ENCODE assay signal across 20 cellular contexts in genomic region chr16:57048095-57048494, GRCh38. TPM values are rescaled to one million over a fixed set of nuclear protein-coding genes. Genes with fewer than 3 reads are reported as not detected.
DNase-seq lines count a peak whose midpoint lies in the region; ATAC-seq and TF ChIP-seq lines count a peak whose summit lies in the region.
"Had no signal": no experiment of that assay in that cellular context is flagged by ENCODE, and none has a peak within 500 bp of the region (broad histone marks: within the 10 kb centered on the region; RNA-seq: fewer than 3 reads in every experiment).

No MANE protein-coding gene starts in this region.

- H3K27ac ChIP-seq in MM.1S (ENCODE audit: low read length) = no peak overlapping the region
- H3K27ac ChIP-seq: ascending aorta, uterus had no signal

- H3K27me3 Mint-ChIP-seq in activated T-cell treated with anti-CD3 and anti-CD28 coated beads, Interleukin-2, amount 50 U/mL, for 72 hours (ENCODE audit: low read depth) = no peaks in the 10 kb centered on the region
- no peaks in the 10 kb centered on the region for H3K27me3 Mint-ChIP-seq in activated naive CD8-positive, alpha-beta T cell treated with anti-CD3 and anti-CD28 coated beads for 36 hours
- H3K27me3 Mint-ChIP-seq in stimulated activated memory B cell treated with anti-CD40 and anti-IgM and Interleukin-4, amounts not matched to agents 10 μg/mL and 1 μg/mL and 100 μg/mL, for 72 hours = no peaks in the 10 kb centered on the region

- peaks cover 11 to 46% of the 10 kb centered on the region in 2 donors for H3K36me3 Mint-ChIP-seq in activated T-cell treated with anti-CD3 and anti-CD28 coated beads, Interleukin-2, amount 50 U/mL, for 72 hours (ENCODE audit: insufficient read depth in 2 of 2)
- H3K36me3 Mint-ChIP-seq in activated naive CD8-positive, alpha-beta T cell treated with anti-CD3 and anti-CD28 coated beads for 36 hours = peaks cover 65% of the 10 kb centered on the region
- peaks cover 79% of the 10 kb centered on the region for H3K36me3 Mint-ChIP-seq in stimulated activated memory B cell treated with anti-CD40 and anti-IgM and Interleukin-4, amounts not matched to agents 10 μg/mL and 1 μg/mL and 100 μg/mL, for 72 hours

- DNase-seq in activated T-cell treated with anti-CD3 and anti-CD28 coated beads, Interleukin-2, amount 50 U/mL, for 72 hours = no peak
- no peak for DNase-seq in activated T-cell treated with anti-CD3 and anti-CD28 coated beads, Interleukin-2, amount 50 U/mL, for 48 hours
- peak; percentile 25 for DNase-seq in MM.1S
- DNase-seq in activated naive CD8-positive, alpha-beta T cell treated with anti-CD3 and anti-CD28 coated beads for 36 hours = no peak
- DNase-seq in globus pallidus (ENCODE audit: low spot score) = no peak
- DNase-seq in GF-D8 (lab: John Stamatoyannopoulos, UW) = no peak
- DNase-seq: effector CD4-positive, alpha-beta T cell; KBM-7; midbrain; NCI-H2081; NCI-H510A; small intestine; stimulated activated CD4-positive, alpha-beta T cell treated with anti-CD3 and anti-CD28 coated beads, Interleukin-4, amount 100 ng/mL, for 1 hour; SW 1271; uterus had no signal

- peaks cover 36% of the 10 kb centered on the region for H3K4me1 ChIP-seq in MM.1S (ENCODE audit: low read length)
- H3K4me1 ChIP-seq: ascending aorta, uterus had no signal

- H3K4me1 Mint-ChIP-seq in activated T-cell treated with anti-CD3 and anti-CD28 coated beads, Interleukin-2, amount 50 U/mL, for 72 hours (ENCODE audit: low read depth) = peaks cover 54% of the 10 kb centered on the region
- H3K4me1 Mint-ChIP-seq in activated naive CD8-positive, alpha-beta T cell treated with anti-CD3 and anti-CD28 coated beads for 36 hours = peaks cover 57% of the 10 kb centered on the region
- H3K4me1 Mint-ChIP-seq in stimulated activated memory B cell treated with anti-CD40 and anti-IgM and Interleukin-4, amounts not matched to agents 10 μg/mL and 1 μg/mL and 100 μg/mL, for 72 hours = peaks cover 94% of the 10 kb centered on the region

- no peak overlapping the region for H3K9ac ChIP-seq in MM.1S (ENCODE audit: low read length)

- H3K4me3 Mint-ChIP-seq in activated T-cell treated with anti-CD3 and anti-CD28 coated beads, Interleukin-2, amount 50 U/mL, for 72 hours = no peak overlapping the region
- no peak overlapping the region for H3K4me3 Mint-ChIP-seq in activated naive CD8-positive, alpha-beta T cell treated with anti-CD3 and anti-CD28 coated beads for 36 hours
- peak overlapping the region; percentile 18 for H3K4me3 Mint-ChIP-seq in stimulated activated memory B cell treated with anti-CD40 and anti-IgM and Interleukin-4, amounts not matched to agents 10 μg/mL and 1 μg/mL and 100 μg/mL, for 72 hours
- H3K4me3 Mint-ChIP-seq: GM23338 had no signal

- TF ChIP-seq CTCF in MM.1S (IDR thresholded peaks at IDR 0.05; ENCODE audit: low read length) = no peak

- H3K9me3 Mint-ChIP-seq in activated T-cell treated with anti-CD3 and anti-CD28 coated beads, Interleukin-2, amount 50 U/mL, for 72 hours = no peaks in the 10 kb centered on the region
- H3K9me3 Mint-ChIP-seq in activated naive CD8-positive, alpha-beta T cell treated with anti-CD3 and anti-CD28 coated beads for 36 hours = no peaks in the 10 kb centered on the region
- H3K9me3 Mint-ChIP-seq in stimulated activated memory B cell treated with anti-CD40 and anti-IgM and Interleukin-4, amounts not matched to agents 10 μg/mL and 1 μg/mL and 100 μg/mL, for 72 hours = no peaks in the 10 kb centered on the region
- H3K9me3 Mint-ChIP-seq: GM23338 had no signal

- no peaks in the 10 kb centered on the region for H3K36me3 ChIP-seq in MM.1S (replicated peaks; ENCODE audit: insufficient read depth, low read length)
- H3K36me3 ChIP-seq: uterus had no signal

- H3K9me2 ChIP-seq in MM.1S (replicated peaks; ENCODE audit: insufficient read depth, low read length) = no peaks in the 10 kb centered on the region

- ATAC-seq in activated T-cell treated with anti-CD3 and anti-CD28 coated beads, Interleukin-2, amount 50 U/mL, for 72 hours (replicated peaks in 1 of 2) = no peak
- ATAC-seq in stimulated activated memory B cell treated with anti-CD40 and anti-IgM and Interleukin-4, amounts not matched to agents 10 μg/mL and 1 μg/mL and 100 μg/mL, for 72 hours = no peak
- no peak for ATAC-seq in HG02759 (IDR thresholded peaks at IDR 0.05; ENCODE audit: unreplicated experiment)
- ATAC-seq: GM23338, Right ventricle myocardium inferior had no signal

- H3K27me3 ChIP-seq in MM.1S (replicated peaks; ENCODE audit: insufficient read depth, low read length) = no peaks in the 10 kb centered on the region
- H3K27me3 ChIP-seq: ascending aorta, uterus had no signal

- peaks cover 11% of the 10 kb centered on the region; the same call in 1 of the 2 replicates for H3F3A ChIP-seq in MM.1S (ENCODE audit: insufficient read depth, low read length)

- H3K4me2 ChIP-seq in MM.1S (ENCODE audit: low read depth, low read length) = peak overlapping the region; percentile 2; the same call in 1 of the 2 replicates
- H3K4me2 ChIP-seq: GM23338 had no signal

- H4K20me1 ChIP-seq in MM.1S (ENCODE audit: insufficient read depth, low read length) = no peaks in the 10 kb centered on the region

- H3K27ac Mint-ChIP-seq in activated T-cell treated with anti-CD3 and anti-CD28 coated beads, Interleukin-2, amount 50 U/mL, for 72 hours = peak overlapping the region; percentile 9
- peak overlapping the region; percentile 44 for H3K27ac Mint-ChIP-seq in activated naive CD8-positive, alpha-beta T cell treated with anti-CD3 and anti-CD28 coated beads for 36 hours
- H3K27ac Mint-ChIP-seq in stimulated activated memory B cell treated with anti-CD40 and anti-IgM and Interleukin-4, amounts not matched to agents 10 μg/mL and 1 μg/mL and 100 μg/mL, for 72 hours = peak overlapping the region; percentile 97
- H3K27ac Mint-ChIP-seq: GM23338 had no signal

- H2AFZ ChIP-seq in MM.1S (ENCODE audit: low read length) = no peak overlapping the region
- H2AFZ ChIP-seq: GM23338 had no signal

- H3K79me2 ChIP-seq in MM.1S (ENCODE audit: low read length) = no peaks in the 10 kb centered on the region

- H3K9me3 ChIP-seq in MM.1S (replicated peaks; ENCODE audit: insufficient read depth, low read length) = no peaks in the 10 kb centered on the region
- H3K9me3 ChIP-seq: ascending aorta, uterus had no signal

- no peak overlapping the region for H3K4me3 ChIP-seq in MM.1S (ENCODE audit: low read length)
- H3K4me3 ChIP-seq: ascending aorta, GM23338, uterus had no signal

RNA-seq across cellular contexts. Expression of gene CPNE2, which starts 44.3 kb away (rescaled TPM):
- total RNA-seq in activated T-cell treated with anti-CD3 and anti-CD28 coated beads, Interleukin-2, amount 50 U/mL, for 72 hours = 10 to 100 TPM in 1 of 2 donors, 1 to 10 TPM in 1; 9.4 to 15.1 TPM
- total RNA-seq in activated naive CD8-positive, alpha-beta T cell treated with anti-CD3 and anti-CD28 coated beads for 36 hours = 10 to 100 TPM; 10.4 TPM

RNA-seq across cellular contexts. Expression of gene NLRC5, which starts 58.7 kb away (rescaled TPM):
- 100 to 1,000 TPM; 239 to 256 TPM for total RNA-seq in activated T-cell treated with anti-CD3 and anti-CD28 coated beads, Interleukin-2, amount 50 U/mL, for 72 hours
- 100 to 1,000 TPM; 142 to 151 TPM for total RNA-seq in activated naive CD8-positive, alpha-beta T cell treated with anti-CD3 and anti-CD28 coated beads for 36 hours

Comparison
In these comparisons a context has a peak if more than half of its experiments do, and no peak if none do; other contexts are left out.
1. H3K27ac Mint-ChIP-seq: peak in every context shown above with its lines; median percentile 97 in stimulated activated memory B cell treated with anti-CD40 and anti-IgM and Interleukin-4, amounts not matched to agents 10 μg/mL and 1 μg/mL and 100 μg/mL, for 72 hours; 44 in activated naive CD8-positive, alpha-beta T cell treated with anti-CD3 and anti-CD28 coated beads for 36 hours; 9 in activated T-cell treated with anti-CD3 and anti-CD28 coated beads, Interleukin-2, amount 50 U/mL, for 72 hours.